Comparison of ENCODE assay signal across 9 cellular contexts in genomic region chr10:2928219-2928840, GRCh38.
DNase-seq lines count a peak whose midpoint lies in the region; ATAC-seq and TF ChIP-seq lines count a peak whose summit lies in the region.
"Had no signal": no experiment of that assay in that cellular context is flagged by ENCODE, and none has a peak within 500 bp of the region (broad histone marks: within the 10 kb centered on the region; RNA-seq: fewer than 3 reads in every experiment).

No MANE protein-coding gene starts in this region.

- intact Hi-C loops in CD4-positive, alpha-beta T cell (cut with DNase I, micrococcal nuclease) = no loop called here
- intact Hi-C loops in activated CD8-positive, alpha-beta T cell treated with anti-CD3 and anti-CD28 coated beads for 36 hours (cut with micrococcal nuclease) = loop anchor here (5.0 kb wide), 1 partner anchor 49 kb away; no protein-coding TSS in a partner anchor

- H3K9me3 Mint-ChIP-seq in CD4-positive, alpha-beta T cell = no peaks in the 10 kb centered on the region
- H3K9me3 Mint-ChIP-seq in activated CD8-positive, alpha-beta T cell treated with anti-CD3 and anti-CD28 coated beads for 36 hours = no peaks in the 10 kb centered on the region
- no peaks in the 10 kb centered on the region for H3K9me3 Mint-ChIP-seq in endothelial cell (ENCODE audit: unreplicated experiment)

- no peak overlapping the region for H3K4me3 Mint-ChIP-seq in CD4-positive, alpha-beta T cell
- H3K4me3 Mint-ChIP-seq in activated CD8-positive, alpha-beta T cell treated with anti-CD3 and anti-CD28 coated beads for 36 hours = no peak overlapping the region
- H3K4me3 Mint-ChIP-seq in endothelial cell (ENCODE audit: unreplicated experiment) = no peak overlapping the region

- peak; percentile 44 for TF ChIP-seq CTCF in CD4-positive, alpha-beta T cell (IDR thresholded peaks at IDR 0.05)
- peak; percentile 70 for TF ChIP-seq CTCF in activated CD8-positive, alpha-beta T cell treated with anti-CD3 and anti-CD28 coated beads for 36 hours (IDR thresholded peaks at IDR 0.05)
- peak; percentile 77 for TF ChIP-seq CTCF in endothelial cell (IDR thresholded peaks at IDR 0.05; ENCODE audit: unreplicated experiment)

- H3K27me3 ChIP-seq in CD4-positive, alpha-beta T cell (ENCODE audit: control insufficient read depth, insufficient read depth, low read length) = no peaks in the 10 kb centered on the region

- no peak overlapping the region for H3K27ac ChIP-seq in CD4-positive, alpha-beta T cell (ENCODE audit: low read depth, low read length)
- H3K27ac ChIP-seq: SK-N-MC had no signal

- POLR2A ChIA-PET in CD4-positive, alpha-beta T cell (lab: Charles Lee) = no interaction called here
- POLR2A ChIA-PET in activated CD8-positive, alpha-beta T cell treated with anti-CD3 and anti-CD28 coated beads for 36 hours (lab: Charles Lee) = no interaction called here

- H3K27ac Mint-ChIP-seq in CD4-positive, alpha-beta T cell = no peak overlapping the region
- no peak overlapping the region for H3K27ac Mint-ChIP-seq in activated CD8-positive, alpha-beta T cell treated with anti-CD3 and anti-CD28 coated beads for 36 hours
- no peak overlapping the region for H3K27ac Mint-ChIP-seq in endothelial cell (ENCODE audit: unreplicated experiment)

- H3K36me3 Mint-ChIP-seq in CD4-positive, alpha-beta T cell (ENCODE audit: low read depth) = no peaks in the 10 kb centered on the region
- H3K36me3 Mint-ChIP-seq in activated CD8-positive, alpha-beta T cell treated with anti-CD3 and anti-CD28 coated beads for 36 hours (ENCODE audit: low read depth) = no peaks in the 10 kb centered on the region
- no peaks in the 10 kb centered on the region for H3K36me3 Mint-ChIP-seq in endothelial cell (ENCODE audit: low read depth, unreplicated experiment)

- peaks cover 29% of the 10 kb centered on the region for H3K27me3 Mint-ChIP-seq in CD4-positive, alpha-beta T cell
- H3K27me3 Mint-ChIP-seq in activated CD8-positive, alpha-beta T cell treated with anti-CD3 and anti-CD28 coated beads for 36 hours = peaks cover 21% of the 10 kb centered on the region
- peaks cover 2% of the 10 kb centered on the region for H3K27me3 Mint-ChIP-seq in endothelial cell (ENCODE audit: unreplicated experiment)

- peak; percentile 41 for ATAC-seq in CD4-positive, alpha-beta T cell (ENCODE audit: poor library complexity)
- ATAC-seq in GM19324 (IDR thresholded peaks at IDR 0.05; ENCODE audit: low FRiP score, unreplicated experiment) (peak; percentile 76), HG03196 (IDR thresholded peaks at IDR 0.05; ENCODE audit: unreplicated experiment) (peak; percentile 83)
- ATAC-seq in activated CD8-positive, alpha-beta T cell treated with anti-CD3 and anti-CD28 coated beads for 36 hours = peak; percentile 62

- DNase-seq in CD4-positive, alpha-beta T cell = peak in 8 of 10 experiments; percentile 12 to 50 (median 22)
- peak; percentile 75 for DNase-seq in NCI-H748 (lab: John Stamatoyannopoulos, UW; ENCODE audit: unreplicated experiment)
- DNase-seq in activated CD8-positive, alpha-beta T cell treated with anti-CD3 and anti-CD28 coated beads for 36 hours = peak; percentile 86
- peak; percentile 77 for DNase-seq in endothelial cell (ENCODE audit: low spot score)
- DNase-seq in middle frontal gyrus (ENCODE audit: extremely low spot score, low spot score) = peak; percentile 39
- peak; percentile 51 for DNase-seq in stimulated activated naive CD4-positive, alpha-beta T cell treated with Interleukin-2 at 50 U/mL for 16 hours (lab: John Stamatoyannopoulos, UW)

- no peaks in the 10 kb centered on the region for H3K9me3 ChIP-seq in CD4-positive, alpha-beta T cell (ENCODE audit: control insufficient read depth, low read length)

- CTCF ChIA-PET in CD4-positive, alpha-beta T cell (lab: Charles Lee) = no interaction called here
- CTCF ChIA-PET in activated CD8-positive, alpha-beta T cell treated with anti-CD3 and anti-CD28 coated beads for 36 hours (lab: Charles Lee) = interaction anchor here (0.6 to 3.1 kb wide), 28 partner anchors 8 to 478 kb away, joined by 3 to 35 read pairs (median 4); no protein-coding TSS in a partner anchor

- peaks cover 5% of the 10 kb centered on the region for H3K4me1 Mint-ChIP-seq in CD4-positive, alpha-beta T cell (ENCODE audit: low read depth)
- peaks cover 3% of the 10 kb centered on the region for H3K4me1 Mint-ChIP-seq in activated CD8-positive, alpha-beta T cell treated with anti-CD3 and anti-CD28 coated beads for 36 hours (ENCODE audit: low read depth)
- H3K4me1 Mint-ChIP-seq in endothelial cell (ENCODE audit: unreplicated experiment) = peaks cover 16% of the 10 kb centered on the region

Comparison
In these comparisons a context has a peak if more than half of its experiments do, and no peak if none do; other contexts are left out.
1. DNase-seq: peak in every context shown above with its lines; median percentile 86 in activated CD8-positive, alpha-beta T cell treated with anti-CD3 and anti-CD28 coated beads for 36 hours; 77 in endothelial cell; 75 in NCI-H748; 51 in stimulated activated naive CD4-positive, alpha-beta T cell treated with Interleukin-2 at 50 U/mL for 16 hours; 39 in middle frontal gyrus; 22 in CD4-positive, alpha-beta T cell.